ENCODE assay signal across 16 cellular contexts in genomic region chr9:31839273-31839672, GRCh38.
DNase-seq lines count a peak whose midpoint lies in the region; ATAC-seq and TF ChIP-seq lines count a peak whose summit lies in the region.
"Had no signal": no experiment of that assay in that cellular context is flagged by ENCODE, and none has a peak within 500 bp of the region (broad histone marks: within the 10 kb centered on the region; RNA-seq: fewer than 3 reads in every experiment).

No MANE protein-coding gene starts in this region.

- no peak overlapping the region for H3K4me3 ChIP-seq in Panc1 (ENCODE audit: low read depth in 2 of 2, low read length in 2 of 2)
- no peak overlapping the region for H3K4me3 ChIP-seq in epithelial cell of proximal tubule (ENCODE audit: low read depth, low read length)
- H3K4me3 ChIP-seq: SJSA1, vagina had no signal

- no peak for ATAC-seq in Panc1
- ATAC-seq in GM21423 (IDR thresholded peaks at IDR 0.05; ENCODE audit: unreplicated experiment): no peak
- no peak for ATAC-seq in stimulated activated naive CD8-positive, alpha-beta T cell treated with anti-CD3 and anti-CD28 coated beads, Interleukin-15, amount 100 ng/mL, for 72 hours
- ATAC-seq in HG03039 (IDR thresholded peaks at IDR 0.05; ENCODE audit: unreplicated experiment): no peak
- no peak for ATAC-seq in GM21723 (IDR thresholded peaks at IDR 0.05; ENCODE audit: unreplicated experiment)

- no peaks in the 10 kb centered on the region for H3K4me1 Mint-ChIP-seq in stimulated activated naive CD8-positive, alpha-beta T cell treated with anti-CD3 and anti-CD28 coated beads, Interleukin-15, amount 100 ng/mL, for 72 hours

- H3K36me3 ChIP-seq in Panc1 (ENCODE audit: control insufficient read depth, insufficient read depth, low read length): no peaks in the 10 kb centered on the region
- H3K36me3 ChIP-seq: SJSA1, vagina had no signal

- no TSS peak for BruUV-seq in Panc1 (replicated peaks; lab: Mats Ljungman, UMichigan)

- in situ Hi-C loops in ACHN (cut with HindIII; ENCODE audit: low pct_ligation_motif_present, low pct_unique_long_range_greater_than_20kb, low sequenced_read_pairs) (no loop called here), Panc1 (cut with HindIII; ENCODE audit: low pct_unique_long_range_greater_than_20kb, low sequenced_read_pairs) (no loop called here)

- no peak overlapping the region for H3K4me3 Mint-ChIP-seq in stimulated activated naive CD8-positive, alpha-beta T cell treated with anti-CD3 and anti-CD28 coated beads, Interleukin-15, amount 100 ng/mL, for 72 hours

- no peaks in the 10 kb centered on the region for H3K9me3 Mint-ChIP-seq in stimulated activated naive CD8-positive, alpha-beta T cell treated with anti-CD3 and anti-CD28 coated beads, Interleukin-15, amount 100 ng/mL, for 72 hours
- H3K9me3 Mint-ChIP-seq: activated T-helper 2 cell treated with anti-CD3 and anti-CD28 coated beads, Interferon-gamma antibody, Interleukin-2, Interleukin-4, amounts not matched to agents 10 μg/mL and 5 μg/mL and 100 μg/mL, durations not matched to agents 14 hours and 24 hours and 36 hours had no signal

- no peak overlapping the region for H3K27ac ChIP-seq in Panc1 (ENCODE audit: low read length)
- H3K27ac ChIP-seq: SJSA1, vagina had no signal

- no peaks in the 10 kb centered on the region for H3K27me3 ChIP-seq in Panc1 (ENCODE audit: control insufficient read depth, insufficient read depth, low read length)
- H3K27me3 ChIP-seq: SJSA1, vagina had no signal

- H3K9me3 ChIP-seq in Panc1 (ENCODE audit: control insufficient read depth, insufficient read depth, low read depth, low read length): peaks cover 7% of the 10 kb centered on the region; the same call in 1 of the 2 replicates
- H3K9me3 ChIP-seq: SJSA1, vagina had no signal

- H3K27me3 Mint-ChIP-seq in stimulated activated naive CD8-positive, alpha-beta T cell treated with anti-CD3 and anti-CD28 coated beads, Interleukin-15, amount 100 ng/mL, for 72 hours: no peaks in the 10 kb centered on the region

- TF ChIP-seq CTCF in Panc1 (IDR thresholded peaks at IDR 0.05) (peak; percentile 20), epithelial cell of proximal tubule (conservative IDR thresholded peaks at IDR 0.05; ENCODE audit: low read depth, low read length) (peak; percentile 33)

- intact Hi-C loops in Panc1 (cut with micrococcal nuclease; ENCODE audit: unreplicated experiment): no loop called here

- CTCF ChIA-PET in Panc1 (lab: Charles Lee): no interaction called here

- H3K4me1 ChIP-seq in Panc1 (ENCODE audit: control insufficient read depth, insufficient read depth, low read length): no peaks in the 10 kb centered on the region
- H3K4me1 ChIP-seq: SJSA1, vagina had no signal

- POLR2A ChIA-PET in Panc1 (lab: Charles Lee): no interaction called here

- no peak overlapping the region for H3K27ac Mint-ChIP-seq in stimulated activated naive CD8-positive, alpha-beta T cell treated with anti-CD3 and anti-CD28 coated beads, Interleukin-15, amount 100 ng/mL, for 72 hours
- H3K27ac Mint-ChIP-seq: activated T-helper 2 cell treated with anti-CD3 and anti-CD28 coated beads, Interferon-gamma antibody, Interleukin-2, Interleukin-4, amounts not matched to agents 10 μg/mL and 5 μg/mL and 100 μg/mL, durations not matched to agents 14 hours and 24 hours and 36 hours had no signal

- DNase-seq in ACHN (peak; percentile 5), HS-5 (ENCODE audit: low read depth) (peak; percentile 2), Panc1 (ENCODE audit: low read depth, low spot score) (no peak), epithelial cell of proximal tubule (ENCODE audit: low read depth) (no peak)
- DNase-seq in stimulated activated naive CD8-positive, alpha-beta T cell treated with anti-CD3 and anti-CD28 coated beads, Interleukin-15, amount 100 ng/mL, for 72 hours: no peak
- DNase-seq: activated CD4-positive, alpha-beta T cell treated with anti-CD3 and anti-CD28 coated beads for 4 hours; AML-193; central memory CD4-positive, alpha-beta T cell; NCI-H2227 treated with DMSO at 0.1 percent for 48 hours; stimulated activated CD4-positive, alpha-beta T cell treated with anti-CD3 and anti-CD28 coated beads, Interleukin-12 subunit alpha, Interleukin-12 subunit beta, amount 100 ng/mL, for 4 hours had no signal

Comparison
In these comparisons a context has a peak if more than half of its experiments do, and no peak if none do; other contexts are left out.
1. DNase-seq: peak in ACHN (single experiment) and HS-5 (single experiment); none in Panc1 (single experiment), epithelial cell of proximal tubule (single experiment) and stimulated activated naive CD8-positive, alpha-beta T cell treated with anti-CD3 and anti-CD28 coated beads, Interleukin-15, amount 100 ng/mL, for 72 hours (0 of 2).